ENCODE assay signal across 8 cellular contexts in genomic region chrX:53317365-53318069, GRCh38. TPM values are rescaled to one million over a fixed set of nuclear protein-coding genes. Genes with fewer than 3 reads are reported as not detected.
A peak's percentile ranks its signal among the peaks of the same experiment; 100 is the strongest.
DNase-seq lines count a peak whose midpoint lies in the region; ATAC-seq and TF ChIP-seq lines count a peak whose summit lies in the region.

No MANE protein-coding gene starts in this region.

- H3K36me3 Mint-ChIP-seq in activated naive CD4-positive, alpha-beta T cell treated with anti-CD3 and anti-CD28 coated beads, Interleukin-2, amount 10 ng/mL, durations not matched to agents 7 days and 5 days, result peaks cover 3% of the 10 kb centered on the region
- H3K36me3 Mint-ChIP-seq in glutamatergic neuron (ENCODE audit: unreplicated experiment), result no peaks in the 10 kb centered on the region
- H3K36me3 Mint-ChIP-seq in progenitor cell of endocrine pancreas (ENCODE audit: insufficient read depth), result no peaks in the 10 kb centered on the region

- DNase-seq in AG04449 (ENCODE audit: low read depth, low spot score), result no peak
- DNase-seq in HT1080 (ENCODE audit: low read depth), result peak; percentile 46
- DNase-seq in SK-N-DZ (ENCODE audit: low spot score), result peak; percentile 60
- peak; percentile 74 for DNase-seq in activated naive CD4-positive, alpha-beta T cell treated with anti-CD3 and anti-CD28 coated beads, Interleukin-2, amount 10 ng/mL, durations not matched to agents 7 days and 5 days
- DNase-seq in glutamatergic neuron, result peak; percentile 75
- peak; percentile 60 for DNase-seq in progenitor cell of endocrine pancreas (ENCODE audit: low spot score, unreplicated experiment)
- peak; percentile 61 to 67 for DNase-seq in uterus

- H3K27me3 ChIP-seq in uterus, result peaks cover 0 to 4% of the 10 kb centered on the region in 2 donors

- peaks cover 55% of the 10 kb centered on the region for H3K27me3 Mint-ChIP-seq in activated naive CD4-positive, alpha-beta T cell treated with anti-CD3 and anti-CD28 coated beads, Interleukin-2, amount 10 ng/mL, durations not matched to agents 7 days and 5 days
- peaks cover 13% of the 10 kb centered on the region for H3K27me3 Mint-ChIP-seq in glutamatergic neuron (ENCODE audit: unreplicated experiment)
- peaks cover 25% of the 10 kb centered on the region for H3K27me3 Mint-ChIP-seq in progenitor cell of endocrine pancreas

- H3K4me1 ChIP-seq in uterus, result no peaks in the 10 kb centered on the region

- no peak overlapping the region for H3K4me3 Mint-ChIP-seq in activated naive CD4-positive, alpha-beta T cell treated with anti-CD3 and anti-CD28 coated beads, Interleukin-2, amount 10 ng/mL, durations not matched to agents 7 days and 5 days
- H3K4me3 Mint-ChIP-seq in glutamatergic neuron (ENCODE audit: unreplicated experiment) (peak overlapping the region; percentile 6), progenitor cell of endocrine pancreas (ENCODE audit: low read depth) (peak overlapping the region; percentile 16)

- TF ChIP-seq CTCF in AG04449 (IDR thresholded peaks at IDR 0.05; ENCODE audit: insufficient read depth, low read length, missing control alignments), result peak; percentile 81
- peak; percentile 73 for TF ChIP-seq CTCF in glutamatergic neuron (IDR thresholded peaks at IDR 0.05; ENCODE audit: partially characterized antibody, unreplicated experiment)
- peak; percentile 71 for TF ChIP-seq CTCF in progenitor cell of endocrine pancreas (IDR thresholded peaks at IDR 0.05; ENCODE audit: unreplicated experiment)
- TF ChIP-seq CTCF in uterus (IDR thresholded peaks at IDR 0.05), result peak; percentile 65 to 78 (median 72)

- no peaks in the 10 kb centered on the region for H3K9me3 Mint-ChIP-seq in activated naive CD4-positive, alpha-beta T cell treated with anti-CD3 and anti-CD28 coated beads, Interleukin-2, amount 10 ng/mL, durations not matched to agents 7 days and 5 days
- H3K9me3 Mint-ChIP-seq in glutamatergic neuron (ENCODE audit: unreplicated experiment) (peaks cover 6% of the 10 kb centered on the region), progenitor cell of endocrine pancreas (ENCODE audit: low read depth) (no peaks in the 10 kb centered on the region)

- TF ChIP-seq POLR2A in uterus (IDR thresholded peaks at IDR 0.05), result no peak

- H3K27ac ChIP-seq in uterus, result no peak overlapping the region

- peak; percentile 70 for ATAC-seq in GM18502 (IDR thresholded peaks at IDR 0.05; ENCODE audit: poor library complexity, unreplicated experiment)

- POLR2A ChIA-PET in AG04449 (lab: Yijun Ruan, JAX), result no interaction called here

- peaks cover 13% of the 10 kb centered on the region for H3K4me1 Mint-ChIP-seq in activated naive CD4-positive, alpha-beta T cell treated with anti-CD3 and anti-CD28 coated beads, Interleukin-2, amount 10 ng/mL, durations not matched to agents 7 days and 5 days
- no peaks in the 10 kb centered on the region for H3K4me1 Mint-ChIP-seq in glutamatergic neuron (ENCODE audit: low read depth, unreplicated experiment)
- peaks cover 33% of the 10 kb centered on the region for H3K4me1 Mint-ChIP-seq in progenitor cell of endocrine pancreas (ENCODE audit: low read depth)

- intact Hi-C loops in uterus (cut with DNase I; ENCODE audit: low total_unique reads), result loop anchor here (10.0 kb wide), 1 partner anchor 107 kb away; the partner anchor contains the start of genes RIBC1 and SMC1A

- H3K27ac Mint-ChIP-seq in activated naive CD4-positive, alpha-beta T cell treated with anti-CD3 and anti-CD28 coated beads, Interleukin-2, amount 10 ng/mL, durations not matched to agents 7 days and 5 days, result no peak overlapping the region
- H3K27ac Mint-ChIP-seq in glutamatergic neuron (ENCODE audit: unreplicated experiment), result no peak overlapping the region
- no peak overlapping the region for H3K27ac Mint-ChIP-seq in progenitor cell of endocrine pancreas

- no peaks in the 10 kb centered on the region for H3K36me3 ChIP-seq in uterus

- CTCF ChIA-PET in AG04449 (lab: Yijun Ruan, JAX), result interaction anchor here (0.6 to 10.4 kb wide), 22 partner anchors 8 to 170 kb away, joined by 3 to 86 read pairs (median 5); no protein-coding TSS in a partner anchor
- CTCF ChIA-PET in activated naive CD4-positive, alpha-beta T cell treated with anti-CD3 and anti-CD28 coated beads, Interleukin-2, amount 10 ng/mL, durations not matched to agents 7 days and 5 days (lab: Charles Lee), result interaction anchor here (0.6 to 6.5 kb wide), 16 partner anchors 11 to 175 kb away, joined by 3 to 73 read pairs (median 3); partner anchors contain the start of gene HSD17B10

- no peak overlapping the region for H3K4me3 ChIP-seq in AG04449 (ENCODE audit: low read depth, low read length)
- no peak overlapping the region for H3K4me3 ChIP-seq in uterus

- no peaks in the 10 kb centered on the region for H3K9me3 ChIP-seq in uterus

RNA-seq across cellular contexts. Expression of gene IQSEC2, which starts 36.1 kb away (rescaled TPM):
- total RNA-seq in HT1080 (2014; rRNA removed; shearing (Covaris generic)), result 4.3 and 9.8 TPM in 2 replicates
- 5.5 and 7.1 TPM in 2 replicates for polyA plus RNA-seq in HT1080 (2015; cell fraction: cytosol; rRNA removed)
- 4.2 and 10.5 TPM in 2 replicates for polyA plus RNA-seq in HT1080 (2015; cell fraction: nucleus; rRNA removed)
- polyA plus RNA-seq in SK-N-DZ (2014; cell fraction: cytosol; rRNA removed), result 2.6 and 4.2 TPM in 2 replicates
- 6.5 and 8.8 TPM in 2 replicates for polyA plus RNA-seq in SK-N-DZ (2014; cell fraction: nucleus; rRNA removed)
- 1.6 TPM for total RNA-seq in glutamatergic neuron (ENCODE audit: unreplicated experiment)
- 15.1 and 18.1 TPM in 2 replicates for total RNA-seq in progenitor cell of endocrine pancreas
- 10 to 100 TPM in 2 of 4 donors, 1 to 10 TPM in 2; 4.1 to 31.6 (median 8.9) TPM for total RNA-seq in uterus
